ENCODE assay signal across 13 cellular contexts in genomic region chr1:15902882-15903281, GRCh38. TPM values are rescaled to one million over a fixed set of nuclear protein-coding genes. Genes with fewer than 3 reads are reported as not detected.
DNase-seq lines count a peak whose midpoint lies in the region; FAIRE-seq and TF ChIP-seq lines count a peak whose summit lies in the region.
"Had no signal": no experiment of that assay in that cellular context is flagged by ENCODE, and none has a peak within 500 bp of the region (broad histone marks: within the 10 kb centered on the region; RNA-seq: fewer than 3 reads in every experiment).

No MANE protein-coding gene starts in this region.

- 90 to 92% methylated on average over 3 of the region's 3 CpGs for WGBS in testis, 2 donors

- H3K27me3 ChIP-seq in BJ (ENCODE audit: control insufficient read depth, insufficient read depth, low read length) (no peaks in the 10 kb centered on the region), endothelial cell of umbilical vein (ENCODE audit: control insufficient read depth in 2 of 2, insufficient read depth in 2 of 2, low read length in 2 of 2) (no peaks in the 10 kb centered on the region), testis (no peaks in the 10 kb centered on the region)
- H3K27me3 ChIP-seq: adrenal gland, spleen had no signal

- FAIRE-seq in endothelial cell of umbilical vein (lab: Jason Lieb, UNC) = peak; percentile 55

- no peak for TF ChIP-seq POLR2A in endothelial cell of umbilical vein (IDR thresholded peaks at IDR 0.05; ENCODE audit: low read depth, low read length)
- TF ChIP-seq POLR2A in testis (IDR thresholded peaks at IDR 0.05) = no peak

- DNase-seq in BJ (ENCODE audit: low read depth) (peak; percentile 50), NCI-H226 (peak; percentile 57), endothelial cell of umbilical vein (ENCODE audit: low read depth, low spot score) (no peak), myocyte (ENCODE audit: low read depth) (peak; percentile 70), NCI-H1436 treated with DMSO at 0.1 percent for 48 hours (lab: John Stamatoyannopoulos, UW) (no peak), medulla oblongata (ENCODE audit: extremely low spot score) (no peak), ureter (ENCODE audit: low spot score) (no peak), testis (no peak)
- DNase-seq: activated CD8-positive, alpha-beta memory T cell treated with anti-CD3 and anti-CD28 coated beads, Interleukin-2, amount 50 U/mL, for 4 hours; adrenal gland; CD4-positive, alpha-beta memory T cell; naive B cell; spleen had no signal

- H3K79me2 ChIP-seq in endothelial cell of umbilical vein (ENCODE audit: control insufficient read depth, insufficient read depth, low read length) = peaks cover 97% of the 10 kb centered on the region

- TF ChIP-seq CTCF in BJ (IDR thresholded peaks at IDR 0.05; ENCODE audit: insufficient read depth, low read depth, low read length) (no peak), endothelial cell of umbilical vein (IDR thresholded peaks at IDR 0.05; ENCODE audit: extremely low read depth in 1 of 2, insufficient read depth in 1 of 2, low read depth in 1 of 2, low read length in 2 of 2) (no peak), testis (IDR thresholded peaks at IDR 0.05) (no peak)

- no peak overlapping the region for H2AFZ ChIP-seq in endothelial cell of umbilical vein (ENCODE audit: low read depth, low read length)

- H3K4me3 ChIP-seq in BJ (ENCODE audit: low read depth, low read length) (no peak overlapping the region), endothelial cell of umbilical vein (replicated peaks in 1 of 3; ENCODE audit: insufficient read depth in 1 of 3, low read depth in 1 of 3, low read length in 3 of 3) (no peak overlapping the region), testis (no peak overlapping the region)
- H3K4me3 ChIP-seq: adrenal gland, spleen had no signal

- POLR2A ChIA-PET in BJ (lab: Charles Lee) (no interaction called here), endothelial cell of umbilical vein (lab: Charles Lee) (interaction anchor here (0.5 kb wide), 1 partner anchor 106 kb away, joined by 3 read pairs; no protein-coding TSS in a partner anchor)

- H3K9ac ChIP-seq in endothelial cell of umbilical vein (replicated peaks; ENCODE audit: extremely low read depth, insufficient read depth, low read length) = no peak overlapping the region

- no peaks in the 10 kb centered on the region for H3K9me1 ChIP-seq in endothelial cell of umbilical vein (replicated peaks; ENCODE audit: control insufficient read depth, extremely low read depth, insufficient read depth, low read length)

- H3K4me2 ChIP-seq in endothelial cell of umbilical vein (ENCODE audit: insufficient read depth, low read length) = no peak overlapping the region

- H3K36me3 ChIP-seq in BJ (ENCODE audit: control insufficient read depth, insufficient read depth, low read length) (no peaks in the 10 kb centered on the region), endothelial cell of umbilical vein (ENCODE audit: control insufficient read depth in 2 of 2, extremely low read depth in 1 of 2, insufficient read depth in 2 of 2, low read length in 2 of 2) (no peaks in the 10 kb centered on the region), testis (ENCODE audit: low read depth, missing control alignments) (no peaks in the 10 kb centered on the region)
- H3K36me3 ChIP-seq: adrenal gland had no signal

- BruUV-seq in endothelial cell of umbilical vein (replicated peaks; lab: Mats Ljungman, UMichigan) = no TSS peak

- H4K20me1 ChIP-seq in endothelial cell of umbilical vein (replicated peaks; ENCODE audit: control insufficient read depth, extremely low read depth, insufficient read depth, low read length) = peaks cover 3% of the 10 kb centered on the region

- H3K27ac ChIP-seq in endothelial cell of umbilical vein (ENCODE audit: insufficient read depth, low read depth, low read length) (no peak overlapping the region), testis (no peak overlapping the region)

- CTCF ChIA-PET in BJ (lab: Yijun Ruan, JAX) (interaction anchor here (1.1 kb wide), 1 partner anchor 111 kb away, joined by 4 read pairs; no protein-coding TSS in a partner anchor), endothelial cell of umbilical vein (lab: Charles Lee) (no interaction called here)

- peaks cover 5% of the 10 kb centered on the region for H3K4me1 ChIP-seq in endothelial cell of umbilical vein (ENCODE audit: control insufficient read depth, extremely low read depth, insufficient read depth, low read length)
- peaks cover 7% of the 10 kb centered on the region for H3K4me1 ChIP-seq in testis

- intact Hi-C loops in endothelial cell of umbilical vein (cut with micrococcal nuclease) = no loop called here
- intact Hi-C loops in testis (cut with DNase I; ENCODE audit: low total_unique reads) = no loop called here

- no peaks in the 10 kb centered on the region for H3K9me3 ChIP-seq in endothelial cell of umbilical vein (replicated peaks; ENCODE audit: control insufficient read depth, insufficient read depth, low read length)
- H3K9me3 ChIP-seq in testis = no peaks in the 10 kb centered on the region
- H3K9me3 ChIP-seq: adrenal gland, spleen had no signal

- dilution Hi-C loops in endothelial cell of umbilical vein (cut with MboI; ENCODE audit: extremely low pct_ligation_motif_present, low sequenced_read_pairs) = no loop called here

TF ChIP-seq in endothelial cell of umbilical vein, 7 proteins besides CTCF, POLR2A, EP300 and RAD21:
- TF ChIP-seq EZH2 (IDR thresholded peaks at IDR 0.05; ENCODE audit: borderline replicate concordance, low read depth, low read length, severe bottlenecking) = no peak
- no peak for TF ChIP-seq MAX (IDR thresholded peaks at IDR 0.05; ENCODE audit: insufficient read depth, insufficient read length)
- peak; percentile 12 for TF ChIP-seq FOS (IDR thresholded peaks at IDR 0.05; ENCODE audit: borderline replicate concordance, insufficient read depth, low read length)
- TF ChIP-seq MYC (IDR thresholded peaks at IDR 0.05; ENCODE audit: low read depth, low read length) = no peak
TF ChIP-seq in endothelial cell of umbilical vein: peak in this region for 1.

RNA-seq across cellular contexts. Expression of gene SPEN, which starts 55.4 kb away (rescaled TPM):
- 3.1 and 4.6 TPM in 2 replicates for polyA plus RNA-seq in BJ (2011; rRNA removed)
- polyA minus RNA-seq in BJ (2011; rRNA and poly(A)+ RNA removed) = 13.6 and 25.0 TPM in 2 replicates
- 40.3 and 44.4 TPM in 2 replicates for total RNA-seq in endothelial cell of umbilical vein
- 9.3 and 10.2 TPM in 2 replicates for polyA plus RNA-seq in endothelial cell of umbilical vein
- 8.2 and 9.2 TPM in 2 replicates for polyA plus RNA-seq in endothelial cell of umbilical vein (2011; cell fraction: cytosol; rRNA removed)
- 27.3 and 28.5 TPM in 2 replicates for polyA plus RNA-seq in endothelial cell of umbilical vein (2011; cell fraction: nucleus; rRNA removed)
- 27.0 and 32.0 TPM in 2 replicates for polyA plus RNA-seq in endothelial cell of umbilical vein (2012)
- polyA minus RNA-seq in endothelial cell of umbilical vein = 36.2 and 36.8 TPM in 2 replicates
- polyA minus RNA-seq in endothelial cell of umbilical vein (2011; cell fraction: cytosol; rRNA and poly(A)+ RNA removed) = 17.7 TPM
- 28.4 and 37.8 TPM in 2 replicates for polyA minus RNA-seq in endothelial cell of umbilical vein (2011; cell fraction: nucleus; rRNA and poly(A)+ RNA removed)
- total RNA-seq in myocyte = 7.6 and 14.4 TPM in 2 replicates
- polyA plus RNA-seq in myocyte (2012) = 15.2 TPM
- total RNA-seq in ureter = 85.2 TPM
- 10 to 100 TPM; 53.2 to 60.6 TPM for total RNA-seq in testis
- 54.8 TPM for polyA plus RNA-seq in testis (ENCODE audit: insufficient read depth, low read depth, low replicate concordance)

Comparison
In these comparisons a context has a peak if more than half of its experiments do, and no peak if none do; other contexts are left out.
1. DNase-seq: peak in BJ (single experiment), NCI-H226 (single experiment) and myocyte (single experiment); none in endothelial cell of umbilical vein (single experiment), NCI-H1436 treated with DMSO at 0.1 percent for 48 hours (single experiment), medulla oblongata (single experiment), ureter (single experiment) and testis (single experiment).